Comparison of ENCODE assay signal across 8 cellular contexts in genomic region chr9:100426532-100427365, GRCh38. TPM values are rescaled to one million over a fixed set of nuclear protein-coding genes. Genes with fewer than 3 reads are reported as not detected.
DNase-seq lines count a peak whose midpoint lies in the region; ATAC-seq, FAIRE-seq and TF ChIP-seq lines count a peak whose summit lies in the region.

Gene MSANTD3 (plus strand): TSS chr9:100427143. CDS start chr9:100441939, 14,796 bp downstream.

- H2AFZ ChIP-seq in neuronal stem cell (ENCODE audit: low read length), result peak within 1 kb of the TSS; percentile 96

- TF ChIP-seq EP300 in gastroesophageal sphincter (IDR thresholded peaks at IDR 0.05), result no peak

- peaks cover 5% of the 10 kb centered on the region for H3K27me3 ChIP-seq in gastroesophageal sphincter
- no peaks in the 10 kb centered on the region for H3K27me3 ChIP-seq in neuronal stem cell (ENCODE audit: control insufficient read depth in 3 of 3, insufficient read depth in 3 of 3, low read depth in 1 of 3, low read length in 3 of 3)
- H3K27me3 ChIP-seq in thoracic aorta (replicated peaks; ENCODE audit: insufficient read depth), result no peaks in the 10 kb centered on the region

- FAIRE-seq in D721Med (lab: Jason Lieb, UNC), result no peak

- H4K8ac ChIP-seq in neuronal stem cell (ENCODE audit: low read depth, low read length), result no peak within 1 kb of the TSS

- peak; percentile 64 for ATAC-seq in GM21367 (IDR thresholded peaks at IDR 0.05; ENCODE audit: unreplicated experiment)
- ATAC-seq in gastroesophageal sphincter, result peak; percentile 87
- ATAC-seq in thoracic aorta (ENCODE audit: insufficient number of reproducible peaks, low FRiP score, low read depth), result peak; percentile 38

- 0 to 3% methylated on average over 8 to 10 of the region's 80 CpGs for WGBS in gastroesophageal sphincter (ENCODE audit: low coverage in 1 of 2), 2 donors
- no CpG with 5 or more reads among the region's 80 CpGs for WGBS in neuronal stem cell (ENCODE audit: extremely low coverage in 2 of 2, insufficient read length in 2 of 2, insufficient replicate concordance in 1 of 2), 2 donors

- peak within 1 kb of the TSS; percentile 92 for H3K27ac Mint-ChIP-seq in activated naive CD4-positive, alpha-beta T cell treated with anti-CD3 and anti-CD28 coated beads, Interleukin-2, amount 10 ng/mL, durations not matched to agents 7 days and 5 days

- peak within 1 kb of the TSS; percentile 99 for H3K4me3 Mint-ChIP-seq in activated naive CD4-positive, alpha-beta T cell treated with anti-CD3 and anti-CD28 coated beads, Interleukin-2, amount 10 ng/mL, durations not matched to agents 7 days and 5 days

- peak within 1 kb of the TSS; percentile 90 for H3K18ac ChIP-seq in neuronal stem cell (ENCODE audit: low read length)

- no peak within 1 kb of the TSS for H2BK120ac ChIP-seq in neuronal stem cell (ENCODE audit: low read depth, low read length)

- no peak for TF ChIP-seq POLR2A in gastroesophageal sphincter (IDR thresholded peaks at IDR 0.05)

- H3K36me3 ChIP-seq in gastroesophageal sphincter (no peaks in the 10 kb centered on the region), neuronal stem cell (replicated peaks in 1 of 2; ENCODE audit: control insufficient read depth in 2 of 2, insufficient read depth in 2 of 2, low read length in 2 of 2) (peaks cover 0 to 11% of the 10 kb centered on the region in 2 donors), thoracic aorta (no peaks in the 10 kb centered on the region)

- H3K4me1 ChIP-seq in gastroesophageal sphincter (peaks cover 7 to 35% (median 11%) of the 10 kb centered on the region in 3 donors), neuronal stem cell (ENCODE audit: control insufficient read depth in 2 of 2, insufficient read depth in 1 of 2, low read depth in 1 of 2, low read length in 2 of 2) (peaks cover 6 to 8% of the 10 kb centered on the region in 2 donors), thoracic aorta (ENCODE audit: control insufficient read depth in 1 of 2, low read depth in 2 of 2) (peaks cover 17 to 36% of the 10 kb centered on the region in 2 donors)

- no peaks in the 10 kb centered on the region for H3K9me3 Mint-ChIP-seq in activated naive CD4-positive, alpha-beta T cell treated with anti-CD3 and anti-CD28 coated beads, Interleukin-2, amount 10 ng/mL, durations not matched to agents 7 days and 5 days

- DNase-seq in D721Med (ENCODE audit: insufficient read length, low spot score) (peak; percentile 49), HT-29 (ENCODE audit: low spot score) (peak; percentile 71), RPMI7951 (ENCODE audit: low read depth) (peak; percentile 83), neuronal stem cell (ENCODE audit: low spot score) (peak; percentile 57), thoracic aorta (ENCODE audit: low spot score) (no peak)
- peak; percentile 69 for DNase-seq in activated naive CD4-positive, alpha-beta T cell treated with anti-CD3 and anti-CD28 coated beads, Interleukin-2, amount 10 ng/mL, durations not matched to agents 7 days and 5 days

- H3K27ac ChIP-seq in gastroesophageal sphincter, result peak within 1 kb of the TSS; percentile 93 to 98 (median 97)
- peak within 1 kb of the TSS; percentile 79 for H3K27ac ChIP-seq in neuronal stem cell (replicated peaks; ENCODE audit: low read length)
- H3K27ac ChIP-seq in thoracic aorta, result peak within 1 kb of the TSS; percentile 80 to 91

- peak within 1 kb of the TSS; percentile 74 for H3K9ac ChIP-seq in neuronal stem cell (ENCODE audit: low read depth, low read length, poor library complexity)

- H2BK12ac ChIP-seq in neuronal stem cell (ENCODE audit: low read length), result no peak within 1 kb of the TSS

- H3K9me3 ChIP-seq in gastroesophageal sphincter (no peaks in the 10 kb centered on the region), neuronal stem cell (replicated peaks in 1 of 2; ENCODE audit: control insufficient read depth in 2 of 2, insufficient read depth in 1 of 2, low read depth in 1 of 2, low read length in 2 of 2) (no peaks in the 10 kb centered on the region), thoracic aorta (no peaks in the 10 kb centered on the region)

- peak within 1 kb of the TSS; percentile 56 for H3K4me2 ChIP-seq in neuronal stem cell (ENCODE audit: insufficient read depth, low read length, poor library complexity, severe bottlenecking)

- H4K91ac ChIP-seq in neuronal stem cell (ENCODE audit: low read depth, low read length, poor library complexity), result no peak within 1 kb of the TSS

- peaks cover 2% of the 10 kb centered on the region for H3K36me3 Mint-ChIP-seq in activated naive CD4-positive, alpha-beta T cell treated with anti-CD3 and anti-CD28 coated beads, Interleukin-2, amount 10 ng/mL, durations not matched to agents 7 days and 5 days

- H3K23ac ChIP-seq in neuronal stem cell (ENCODE audit: low read depth, low read length, poor library complexity), result no peak within 1 kb of the TSS

- H3K27me3 Mint-ChIP-seq in activated naive CD4-positive, alpha-beta T cell treated with anti-CD3 and anti-CD28 coated beads, Interleukin-2, amount 10 ng/mL, durations not matched to agents 7 days and 5 days, result peaks cover 33% of the 10 kb centered on the region

- no peaks in the 10 kb centered on the region for H3K79me1 ChIP-seq in neuronal stem cell (ENCODE audit: low read depth, low read length)

- CTCF ChIA-PET in activated naive CD4-positive, alpha-beta T cell treated with anti-CD3 and anti-CD28 coated beads, Interleukin-2, amount 10 ng/mL, durations not matched to agents 7 days and 5 days (lab: Charles Lee), result interaction anchor here (0.6 to 1.8 kb wide), 3 partner anchors 9 to 12 kb away, joined by 3 to 7 read pairs (median 5); no protein-coding TSS in a partner anchor

- H2BK5ac ChIP-seq in neuronal stem cell (ENCODE audit: low read length), result no peak within 1 kb of the TSS

- TF ChIP-seq CTCF in D721Med (IDR thresholded peaks at IDR 0.05; ENCODE audit: insufficient read depth, missing control alignments) (peak; percentile 4), gastroesophageal sphincter (IDR thresholded peaks at IDR 0.05) (peak in 2 of 4 experiments; percentile 55), thoracic aorta (IDR thresholded peaks at IDR 0.05) (no peak)

- H2BK15ac ChIP-seq in neuronal stem cell (ENCODE audit: low read length), result no peak within 1 kb of the TSS

- H3K4me1 Mint-ChIP-seq in activated naive CD4-positive, alpha-beta T cell treated with anti-CD3 and anti-CD28 coated beads, Interleukin-2, amount 10 ng/mL, durations not matched to agents 7 days and 5 days, result peaks cover 33% of the 10 kb centered on the region

- no peak within 1 kb of the TSS for H3K4ac ChIP-seq in neuronal stem cell (ENCODE audit: low read length)

- no peak within 1 kb of the TSS for H3K14ac ChIP-seq in neuronal stem cell (ENCODE audit: low read length)

- H3K4me3 ChIP-seq in gastroesophageal sphincter (peak within 1 kb of the TSS; percentile 91 to 99), neuronal stem cell (ENCODE audit: low read length in 2 of 2) (peak within 1 kb of the TSS; percentile 89 to 97), thoracic aorta (peak within 1 kb of the TSS; percentile 88)

- H2AK5ac ChIP-seq in neuronal stem cell (ENCODE audit: low read depth, low read length), result no peak within 1 kb of the TSS

RNA-seq across cellular contexts. Expression of gene MSANTD3, which starts in this region (rescaled TPM):
- 16.5 and 18.6 TPM in 2 replicates for total RNA-seq in HT-29 (2014; rRNA removed; shearing (Covaris generic))
- 70.5 and 75.1 TPM in 2 replicates for total RNA-seq in RPMI7951 (2014; rRNA removed; shearing (Covaris generic))
- total RNA-seq in gastroesophageal sphincter (10 to 100 TPM; 19.1 to 56.9 (median 34.8) TPM), thoracic aorta (10 to 100 TPM; 15.9 to 18.3 TPM)
- 42.3 TPM for polyA plus RNA-seq in neuronal stem cell (2013, experiment 1 of 2)
- 43.4 TPM for polyA plus RNA-seq in neuronal stem cell (2013, experiment 2 of 2)
